In the genomic region with DNA sequence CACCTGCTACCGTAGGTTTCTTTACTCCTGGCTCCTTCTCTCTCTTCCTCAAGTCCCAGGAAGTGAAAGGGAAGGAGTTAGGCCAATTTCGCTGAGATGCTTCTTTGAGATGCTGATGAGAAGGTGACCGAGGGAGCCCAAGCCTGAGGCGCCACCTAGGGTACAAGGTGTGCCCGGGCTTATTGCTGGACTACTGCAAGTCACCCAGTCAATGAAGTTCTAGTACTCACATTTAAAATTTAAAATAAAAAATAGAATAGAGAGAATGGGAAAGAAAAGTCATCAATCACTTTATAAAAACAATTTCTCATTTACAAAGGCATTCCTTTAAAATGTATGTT, we compare ENCODE assay signal across 8 cellular contexts. TPM values are rescaled to one million over a fixed set of nuclear protein-coding genes. Genes with fewer than 3 reads are reported as not detected.
DNase-seq lines count a peak whose midpoint lies in the region; ATAC-seq, FAIRE-seq and TF ChIP-seq lines count a peak whose summit lies in the region.

No MANE protein-coding gene starts in this region.

- no peaks in the 10 kb centered on the region for H3K79me2 ChIP-seq in GM23248 (ENCODE audit: insufficient read depth)
- H3K79me2 ChIP-seq in parathyroid adenoma: no peaks in the 10 kb centered on the region

- no peaks in the 10 kb centered on the region for H3F3A ChIP-seq in GM23248 (ENCODE audit: insufficient read depth)

- H3K4me1 ChIP-seq in A549 (no peaks in the 10 kb centered on the region), GM23248 (ENCODE audit: insufficient read depth) (no peaks in the 10 kb centered on the region), parathyroid adenoma (no peaks in the 10 kb centered on the region)

- no peak for TF ChIP-seq POLR2A in A549 (IDR thresholded peaks at IDR 0.05; ENCODE audit: low read length)

- H3K9me2 ChIP-seq in GM23248 (ENCODE audit: insufficient read depth): no peaks in the 10 kb centered on the region

- no peak for FAIRE-seq in A549 (lab: Jason Lieb, UNC)
- FAIRE-seq in frontal cortex (lab: Jason Lieb, UNC): no peak

- CTCF ChIA-PET in A549 (lab: Yijun Ruan, JAX): interaction anchor here (1.0 to 6.6 kb wide), 14 partner anchors 9 to 317 kb away, joined by 3 to 38 read pairs (median 4); no protein-coding TSS in a partner anchor

- no peaks in the 10 kb centered on the region for H4K20me1 ChIP-seq in GM23248 (ENCODE audit: insufficient read depth)

- no peak overlapping the region for H3K27ac ChIP-seq in A549
- H3K27ac ChIP-seq in GM23248: no peak overlapping the region
- no peak overlapping the region for H3K27ac ChIP-seq in parathyroid adenoma

- no peak overlapping the region for H3K9ac ChIP-seq in GM23248
- no peak overlapping the region for H3K9ac ChIP-seq in parathyroid adenoma

- WGBS in A549 (ENCODE audit: missing lambda C conversion rate): 26% methylated on average over 5 of the region's 5 CpGs
- WGBS in GM23248 (ENCODE audit: low coverage in 1 of 2, low lambda C conversion rate in 2 of 2, missing lambda C conversion rate in 2 of 2), 2 experiments: 30 to 38% methylated on average over 5 of the region's 5 CpGs

- H3K27me3 ChIP-seq in GM23248 (replicated peaks; ENCODE audit: insufficient read depth) (no peaks in the 10 kb centered on the region), parathyroid adenoma (ENCODE audit: control insufficient read depth, insufficient read depth, low read length) (no peaks in the 10 kb centered on the region)

- H3K36me3 ChIP-seq in GM23248 (ENCODE audit: low read depth) (no peaks in the 10 kb centered on the region), parathyroid adenoma (ENCODE audit: control insufficient read depth, insufficient read depth, low read length) (no peaks in the 10 kb centered on the region)

- H3K4me2 ChIP-seq in A549: no peak overlapping the region
- H3K4me2 ChIP-seq in GM23248 (ENCODE audit: unreplicated experiment): no peak overlapping the region
- H3K4me2 ChIP-seq in parathyroid adenoma (ENCODE audit: low read length): no peak overlapping the region

- DNase-seq in A549 (ENCODE audit: low read depth in 1 of 2, low spot score in 1 of 2): peak; percentile 7 to 61
- DNase-seq in GM23248: peak; percentile 61
- DNase-seq in OCI-M1 (lab: John Stamatoyannopoulos, UW): peak; percentile 41
- peak; percentile 36 for DNase-seq in fibroblast of gingiva (ENCODE audit: low read depth)
- no peak for DNase-seq in inferior parietal cortex (ENCODE audit: extremely low spot score)
- DNase-seq in frontal cortex (ENCODE audit: low spot score in 2 of 2): no peak

- peak; percentile 61 to 72 for TF ChIP-seq RAD21 in A549 (conservative IDR thresholded peaks at IDR 0.05 in 1 of 2, IDR thresholded peaks at IDR 0.05 in 1 of 2)

- in situ Hi-C loops in GM23248 (cut with MboI): no loop called here

- H2AFZ ChIP-seq in GM23248: no peak overlapping the region
- H2AFZ ChIP-seq in parathyroid adenoma: no peak overlapping the region

- H3K9me3 ChIP-seq in A549 (no peaks in the 10 kb centered on the region), GM23248 (ENCODE audit: low read depth) (no peaks in the 10 kb centered on the region), parathyroid adenoma (ENCODE audit: control insufficient read depth, low read length) (no peaks in the 10 kb centered on the region)

- ATAC-seq in A549: peak; percentile 68 to 74; a peak in 4 of 6 replicates
- ATAC-seq in HG02623 (IDR thresholded peaks at IDR 0.05; ENCODE audit: unreplicated experiment): no peak

- no peak overlapping the region for H3K4me3 ChIP-seq in A549
- H3K4me3 ChIP-seq in GM23248: no peak overlapping the region
- no peak overlapping the region for H3K4me3 ChIP-seq in parathyroid adenoma (ENCODE audit: low read depth, low read length)

- POLR2A ChIA-PET in A549 (lab: Yijun Ruan, JAX): no interaction called here

- TF ChIP-seq CTCF in A549 (IDR thresholded peaks at IDR 0.05): peak; percentile 49
- TF ChIP-seq CTCF in parathyroid adenoma (IDR thresholded peaks at IDR 0.05): peak; percentile 57

- no peak for TF ChIP-seq EP300 in A549 (IDR thresholded peaks at IDR 0.05)

TF ChIP-seq in A549, 52 proteins besides CTCF, POLR2A, EP300 and RAD21:
- peak; percentile 56; the same call in 2 of the 3 replicates for TF ChIP-seq SMC3 (IDR thresholded peaks at IDR 0.05)
- no peak for TF ChIP-seq JUNB (IDR thresholded peaks at IDR 0.05)
TF ChIP-seq in A549: peak in this region for 1.

RNA-seq across cellular contexts. Expression of a gene that starts 45.3 kb away (rescaled TPM):
- polyA plus RNA-seq in A549 (2011; rRNA removed): 30.9 and 40.0 TPM in 2 replicates
- 17.5 and 18.6 TPM in 2 replicates for polyA plus RNA-seq in A549 (2012; cell fraction: cytosol; rRNA removed)
- polyA plus RNA-seq in A549 (2012; cell fraction: nucleus; rRNA removed): 7.7 and 16.5 TPM in 2 replicates
- 47.5 to 50.3 TPM (median 48.7 TPM) in 3 replicates for polyA plus RNA-seq in A549 (2017; fragmentation: RNase III; extraction: RNeasy Plus Mini Kit Qiagen cat#74134 plus additional on column Dnase treatment)
- 16.4 and 21.5 TPM in 2 replicates for polyA minus RNA-seq in A549 (2011; rRNA and poly(A)+ RNA removed)
- total RNA-seq in GM23248 (2014; rRNA removed; shearing (Covaris generic)): 50.3 and 55.6 TPM in 2 replicates
- 94.8 and 99.6 TPM in 2 replicates for polyA plus RNA-seq in GM23248 (2016; fragmentation: Nextera tagmentation; extraction: Ambion mirVana)
- 23.2 TPM for total RNA-seq in frontal cortex

Comparison
In these comparisons a context has a peak if more than half of its experiments do, and no peak if none do; other contexts are left out.
1. DNase-seq: peak in A549 (2 of 2), GM23248 (single experiment), OCI-M1 (single experiment) and fibroblast of gingiva (single experiment); none in inferior parietal cortex (single experiment) and frontal cortex (0 of 2).